ENCODE assay signal across 10 cellular contexts in the genomic region with DNA sequence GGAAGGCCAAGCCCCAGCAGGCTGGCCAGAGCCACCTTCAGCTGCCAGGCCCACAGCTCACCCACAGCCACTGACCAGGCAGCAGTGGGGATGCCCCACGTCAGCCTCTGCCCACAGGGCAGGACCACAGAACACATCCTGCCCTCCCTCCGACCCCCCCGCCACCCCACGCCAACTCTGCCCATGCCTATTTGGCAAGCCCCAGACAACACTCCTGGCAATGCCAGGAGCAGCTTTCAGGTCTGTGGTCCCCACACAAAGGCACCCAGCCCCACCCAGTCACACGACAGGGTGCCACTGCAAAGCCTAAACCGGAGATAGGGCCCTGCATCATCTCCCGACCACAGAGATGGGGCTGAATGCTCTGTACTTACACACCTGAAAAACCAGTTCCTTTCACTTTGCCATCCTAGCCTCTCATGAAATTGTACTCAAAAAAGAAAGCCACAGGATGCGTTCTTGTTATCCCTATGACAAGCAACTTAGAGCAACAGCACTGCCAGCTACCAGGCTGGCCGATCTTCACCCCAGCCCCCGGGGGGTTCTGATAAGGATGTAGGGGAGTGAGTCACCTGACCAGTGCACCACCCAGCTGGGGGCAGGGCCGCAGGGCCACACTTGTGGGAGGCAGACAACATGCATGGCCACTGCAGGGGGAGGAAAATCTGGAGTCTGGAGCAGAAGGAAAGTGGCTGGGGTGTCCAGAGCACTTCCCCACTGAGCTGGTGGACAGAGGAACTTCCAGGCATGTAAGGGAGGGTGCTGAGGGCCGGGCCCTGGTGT.
DNase-seq lines count a peak whose midpoint lies in the region; ATAC-seq, FAIRE-seq and TF ChIP-seq lines count a peak whose summit lies in the region.
"Had no signal": no experiment of that assay in that cellular context is flagged by ENCODE, and none has a peak within 500 bp of the region (broad histone marks: within the 10 kb centered on the region; RNA-seq: fewer than 3 reads in every experiment).

No MANE protein-coding gene starts in this region.

- ATAC-seq in HG02759 (IDR thresholded peaks at IDR 0.05; ENCODE audit: unreplicated experiment) (no peak), HG02970 (IDR thresholded peaks at IDR 0.05; ENCODE audit: low FRiP score, unreplicated experiment) (no peak)
- ATAC-seq: heart right ventricle had no signal

- no peak for FAIRE-seq in H54 (lab: Jason Lieb, UNC)

- TF ChIP-seq POLR2A in H54 (IDR thresholded peaks at IDR 0.05; ENCODE audit: low read depth, low read length): no peak

- DNase-seq in DMS53 treated with DMSO at 0.1 percent for 48 hours (lab: John Stamatoyannopoulos, UW; ENCODE audit: unreplicated experiment): peak; percentile 63
- peak; percentile 33 for DNase-seq in LoVo (ENCODE audit: low spot score)
- peak; percentile 28 for DNase-seq in activated T-cell treated with anti-CD3 and anti-CD28 coated beads, Interleukin-2, amount 50 U/mL, for 1 hour
- DNase-seq in kidney tubule cell (ENCODE audit: low spot score): peak; percentile 32
- DNase-seq in H54 (ENCODE audit: insufficient read length, low spot score): no peak
- no peak for DNase-seq in dedifferentiated amniotic fluid mesenchymal stem cell (ENCODE audit: extremely low spot score)
- DNase-seq: heart right ventricle, sigmoid colon had no signal

Comparison
In these comparisons a context has a peak if more than half of its experiments do, and no peak if none do; other contexts are left out.
1. DNase-seq: peak in DMS53 treated with DMSO at 0.1 percent for 48 hours (single experiment), LoVo (single experiment), activated T-cell treated with anti-CD3 and anti-CD28 coated beads, Interleukin-2, amount 50 U/mL, for 1 hour (single experiment) and kidney tubule cell (single experiment); none in H54 (single experiment) and dedifferentiated amniotic fluid mesenchymal stem cell (single experiment).